In the genomic region with DNA sequence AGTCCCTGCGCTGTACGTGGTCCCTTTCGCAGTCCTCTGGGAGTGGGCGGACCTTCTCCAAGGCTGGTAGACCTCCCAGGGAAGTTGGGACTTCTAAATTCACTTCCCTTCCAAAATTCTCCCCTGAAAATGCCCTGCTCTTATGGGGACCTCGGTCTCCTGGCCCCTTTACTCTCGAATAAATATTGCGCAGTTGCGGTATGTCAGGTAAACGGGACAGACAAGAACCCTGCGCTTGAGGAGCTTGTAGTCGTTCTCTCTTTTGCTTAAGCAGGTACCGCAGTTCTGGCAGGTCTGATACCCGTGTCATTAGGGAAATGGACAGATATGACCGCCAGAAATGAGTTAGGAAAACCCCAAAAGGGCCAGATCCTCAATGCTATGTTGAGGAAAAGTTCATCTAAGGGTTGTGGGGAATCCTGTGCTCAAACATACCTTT, we compare ENCODE assay signal across 1 cellular context.
TF ChIP-seq lines count a peak whose summit lies in the region.

No MANE protein-coding gene starts in this region.

TF ChIP-seq in K562, 482 proteins besides CTCF, POLR2A, EP300 and RAD21 (continues in another document):
- TF ChIP-seq CHD1 (IDR thresholded peaks at IDR 0.05; ENCODE audit: low read length): peak; percentile 86
- no peak for TF ChIP-seq ZBTB7A (IDR thresholded peaks at IDR 0.05; ENCODE audit: borderline replicate concordance, control insufficient read depth, low read depth, low read length)
- no peak for TF ChIP-seq KAT8 (IDR thresholded peaks at IDR 0.05; ENCODE audit: low read depth)
- TF ChIP-seq, protein P1, sequence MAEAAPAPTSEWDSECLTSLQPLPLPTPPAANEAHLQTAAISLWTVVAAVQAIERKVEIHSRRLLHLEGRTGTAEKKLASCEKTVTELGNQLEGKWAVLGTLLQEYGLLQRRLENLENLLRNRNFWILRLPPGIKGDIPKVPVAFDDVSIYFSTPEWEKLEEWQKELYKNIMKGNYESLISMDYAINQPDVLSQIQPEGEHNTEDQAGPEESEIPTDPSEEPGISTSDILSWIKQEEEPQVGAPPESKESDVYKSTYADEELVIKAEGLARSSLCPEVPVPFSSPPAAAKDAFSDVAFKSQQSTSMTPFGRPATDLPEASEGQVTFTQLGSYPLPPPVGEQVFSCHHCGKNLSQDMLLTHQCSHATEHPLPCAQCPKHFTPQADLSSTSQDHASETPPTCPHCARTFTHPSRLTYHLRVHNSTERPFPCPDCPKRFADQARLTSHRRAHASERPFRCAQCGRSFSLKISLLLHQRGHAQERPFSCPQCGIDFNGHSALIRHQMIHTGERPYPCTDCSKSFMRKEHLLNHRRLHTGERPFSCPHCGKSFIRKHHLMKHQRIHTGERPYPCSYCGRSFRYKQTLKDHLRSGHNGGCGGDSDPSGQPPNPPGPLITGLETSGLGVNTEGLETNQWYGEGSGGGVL (CRISPR knock-in tag; IDR thresholded peaks at IDR 0.05): no peak
- TF ChIP-seq, protein P2, sequence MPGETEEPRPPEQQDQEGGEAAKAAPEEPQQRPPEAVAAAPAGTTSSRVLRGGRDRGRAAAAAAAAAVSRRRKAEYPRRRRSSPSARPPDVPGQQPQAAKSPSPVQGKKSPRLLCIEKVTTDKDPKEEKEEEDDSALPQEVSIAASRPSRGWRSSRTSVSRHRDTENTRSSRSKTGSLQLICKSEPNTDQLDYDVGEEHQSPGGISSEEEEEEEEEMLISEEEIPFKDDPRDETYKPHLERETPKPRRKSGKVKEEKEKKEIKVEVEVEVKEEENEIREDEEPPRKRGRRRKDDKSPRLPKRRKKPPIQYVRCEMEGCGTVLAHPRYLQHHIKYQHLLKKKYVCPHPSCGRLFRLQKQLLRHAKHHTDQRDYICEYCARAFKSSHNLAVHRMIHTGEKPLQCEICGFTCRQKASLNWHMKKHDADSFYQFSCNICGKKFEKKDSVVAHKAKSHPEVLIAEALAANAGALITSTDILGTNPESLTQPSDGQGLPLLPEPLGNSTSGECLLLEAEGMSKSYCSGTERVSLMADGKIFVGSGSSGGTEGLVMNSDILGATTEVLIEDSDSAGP (CRISPR knock-in tag; IDR thresholded peaks at IDR 0.05): 0 out of 2 replicates have a peak, but pooled peaks have one; percentile 29
- TF ChIP-seq, protein P3, sequence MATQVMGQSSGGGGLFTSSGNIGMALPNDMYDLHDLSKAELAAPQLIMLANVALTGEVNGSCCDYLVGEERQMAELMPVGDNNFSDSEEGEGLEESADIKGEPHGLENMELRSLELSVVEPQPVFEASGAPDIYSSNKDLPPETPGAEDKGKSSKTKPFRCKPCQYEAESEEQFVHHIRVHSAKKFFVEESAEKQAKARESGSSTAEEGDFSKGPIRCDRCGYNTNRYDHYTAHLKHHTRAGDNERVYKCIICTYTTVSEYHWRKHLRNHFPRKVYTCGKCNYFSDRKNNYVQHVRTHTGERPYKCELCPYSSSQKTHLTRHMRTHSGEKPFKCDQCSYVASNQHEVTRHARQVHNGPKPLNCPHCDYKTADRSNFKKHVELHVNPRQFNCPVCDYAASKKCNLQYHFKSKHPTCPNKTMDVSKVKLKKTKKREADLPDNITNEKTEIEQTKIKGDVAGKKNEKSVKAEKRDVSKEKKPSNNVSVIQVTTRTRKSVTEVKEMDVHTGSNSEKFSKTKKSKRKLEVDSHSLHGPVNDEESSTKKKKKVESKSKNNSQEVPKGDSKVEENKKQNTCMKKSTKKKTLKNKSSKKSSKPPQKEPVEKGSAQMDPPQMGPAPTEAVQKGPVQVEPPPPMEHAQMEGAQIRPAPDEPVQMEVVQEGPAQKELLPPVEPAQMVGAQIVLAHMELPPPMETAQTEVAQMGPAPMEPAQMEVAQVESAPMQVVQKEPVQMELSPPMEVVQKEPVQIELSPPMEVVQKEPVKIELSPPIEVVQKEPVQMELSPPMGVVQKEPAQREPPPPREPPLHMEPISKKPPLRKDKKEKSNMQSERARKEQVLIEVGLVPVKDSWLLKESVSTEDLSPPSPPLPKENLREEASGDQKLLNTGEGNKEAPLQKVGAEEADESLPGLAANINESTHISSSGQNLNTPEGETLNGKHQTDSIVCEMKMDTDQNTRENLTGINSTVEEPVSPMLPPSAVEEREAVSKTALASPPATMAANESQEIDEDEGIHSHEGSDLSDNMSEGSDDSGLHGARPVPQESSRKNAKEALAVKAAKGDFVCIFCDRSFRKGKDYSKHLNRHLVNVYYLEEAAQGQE (CRISPR knock-in tag; IDR thresholded peaks at IDR 0.05; ENCODE audit: low read depth): no peak
- no peak for TF ChIP-seq SAFB (IDR thresholded peaks at IDR 0.05; ENCODE audit: borderline replicate concordance, low read depth, low read length)
- TF ChIP-seq, protein P4, sequence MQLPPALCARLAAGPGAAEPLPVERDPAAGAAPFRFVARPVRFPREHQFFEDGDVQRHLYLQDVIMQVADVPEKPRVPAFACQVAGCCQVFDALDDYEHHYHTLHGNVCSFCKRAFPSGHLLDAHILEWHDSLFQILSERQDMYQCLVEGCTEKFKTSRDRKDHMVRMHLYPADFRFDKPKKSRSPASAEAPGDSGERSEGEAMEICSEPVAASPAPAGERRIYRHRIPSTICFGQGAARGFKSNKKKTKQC (CRISPR knock-in tag; IDR thresholded peaks at IDR 0.05): no peak
- TF ChIP-seq, protein P5, sequence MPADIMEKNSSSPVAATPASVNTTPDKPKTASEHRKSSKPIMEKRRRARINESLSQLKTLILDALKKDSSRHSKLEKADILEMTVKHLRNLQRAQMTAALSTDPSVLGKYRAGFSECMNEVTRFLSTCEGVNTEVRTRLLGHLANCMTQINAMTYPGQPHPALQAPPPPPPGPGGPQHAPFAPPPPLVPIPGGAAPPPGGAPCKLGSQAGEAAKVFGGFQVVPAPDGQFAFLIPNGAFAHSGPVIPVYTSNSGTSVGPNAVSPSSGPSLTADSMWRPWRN (IDR thresholded peaks at IDR 0.05; ENCODE audit: low read depth): no peak
- TF ChIP-seq STAT5B (CRISPR knock-in tag; IDR thresholded peaks at IDR 0.05): no peak
- no peak for TF ChIP-seq CBFA2T2 (conservative IDR thresholded peaks at IDR 0.05)
- TF ChIP-seq SP1 (CRISPR knock-in tag; IDR thresholded peaks at IDR 0.05): no peak
- TF ChIP-seq KLF10 (CRISPR knock-in tag; IDR thresholded peaks at IDR 0.05): no peak
- TF ChIP-seq ZBED1 (IDR thresholded peaks at IDR 0.05): no peak
- TF ChIP-seq NR4A1 (CRISPR knock-in tag; IDR thresholded peaks at IDR 0.05): no peak
- no peak for TF ChIP-seq NR4A1 (tag; IDR thresholded peaks at IDR 0.05)
- TF ChIP-seq, protein P6, sequence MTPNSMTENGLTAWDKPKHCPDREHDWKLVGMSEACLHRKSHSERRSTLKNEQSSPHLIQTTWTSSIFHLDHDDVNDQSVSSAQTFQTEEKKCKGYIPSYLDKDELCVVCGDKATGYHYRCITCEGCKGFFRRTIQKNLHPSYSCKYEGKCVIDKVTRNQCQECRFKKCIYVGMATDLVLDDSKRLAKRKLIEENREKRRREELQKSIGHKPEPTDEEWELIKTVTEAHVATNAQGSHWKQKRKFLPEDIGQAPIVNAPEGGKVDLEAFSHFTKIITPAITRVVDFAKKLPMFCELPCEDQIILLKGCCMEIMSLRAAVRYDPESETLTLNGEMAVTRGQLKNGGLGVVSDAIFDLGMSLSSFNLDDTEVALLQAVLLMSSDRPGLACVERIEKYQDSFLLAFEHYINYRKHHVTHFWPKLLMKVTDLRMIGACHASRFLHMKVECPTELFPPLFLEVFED (CRISPR knock-in tag; conservative IDR thresholded peaks at IDR 0.05): no peak
- TF ChIP-seq, protein P7, sequence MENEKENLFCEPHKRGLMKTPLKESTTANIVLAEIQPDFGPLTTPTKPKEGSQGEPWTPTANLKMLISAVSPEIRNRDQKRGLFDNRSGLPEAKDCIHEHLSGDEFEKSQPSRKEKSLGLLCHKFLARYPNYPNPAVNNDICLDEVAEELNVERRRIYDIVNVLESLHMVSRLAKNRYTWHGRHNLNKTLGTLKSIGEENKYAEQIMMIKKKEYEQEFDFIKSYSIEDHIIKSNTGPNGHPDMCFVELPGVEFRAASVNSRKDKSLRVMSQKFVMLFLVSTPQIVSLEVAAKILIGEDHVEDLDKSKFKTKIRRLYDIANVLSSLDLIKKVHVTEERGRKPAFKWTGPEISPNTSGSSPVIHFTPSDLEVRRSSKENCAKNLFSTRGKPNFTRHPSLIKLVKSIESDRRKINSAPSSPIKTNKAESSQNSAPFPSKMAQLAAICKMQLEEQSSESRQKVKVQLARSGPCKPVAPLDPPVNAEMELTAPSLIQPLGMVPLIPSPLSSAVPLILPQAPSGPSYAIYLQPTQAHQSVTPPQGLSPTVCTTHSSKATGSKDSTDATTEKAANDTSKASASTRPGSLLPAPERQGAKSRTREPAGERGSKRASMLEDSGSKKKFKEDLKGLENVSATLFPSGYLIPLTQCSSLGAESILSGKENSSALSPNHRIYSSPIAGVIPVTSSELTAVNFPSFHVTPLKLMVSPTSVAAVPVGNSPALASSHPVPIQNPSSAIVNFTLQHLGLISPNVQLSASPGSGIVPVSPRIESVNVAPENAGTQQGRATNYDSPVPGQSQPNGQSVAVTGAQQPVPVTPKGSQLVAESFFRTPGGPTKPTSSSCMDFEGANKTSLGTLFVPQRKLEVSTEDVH (IDR thresholded peaks at IDR 0.05; ENCODE audit: low read depth, partially characterized antibody): no peak
- no peak for TF ChIP-seq HDGF (IDR thresholded peaks at IDR 0.05)
- TF ChIP-seq ZNF263 (CRISPR knock-in tag; IDR thresholded peaks at IDR 0.05; ENCODE audit: borderline replicate concordance): 0 out of 2 replicates have a peak, but pooled peaks have one; percentile 3
- TF ChIP-seq LEF1 (IDR thresholded peaks at IDR 0.05): no peak
- TF ChIP-seq ZNF695 (CRISPR knock-in tag; IDR thresholded peaks at IDR 0.05): no peak
- TF ChIP-seq SRSF9 (IDR thresholded peaks at IDR 0.05; ENCODE audit: borderline replicate concordance, low read depth, low read length): no peak
- TF ChIP-seq IFI16 (CRISPR knock-in tag; IDR thresholded peaks at IDR 0.05): no peak
- no peak for TF ChIP-seq NFE2 (IDR thresholded peaks at IDR 0.05; ENCODE audit: low read depth)
- TF ChIP-seq SIRT6 (IDR thresholded peaks at IDR 0.05; ENCODE audit: low read depth, low read length): no peak
- TF ChIP-seq SMARCE1 (IDR thresholded peaks at IDR 0.05): 0 out of 2 replicates have a peak, but pooled peaks have one; percentile 13
- TF ChIP-seq PCBP1 (IDR thresholded peaks at IDR 0.05; ENCODE audit: low read depth, low read length, poor library complexity, severe bottlenecking): no peak
- TF ChIP-seq, protein P8, sequence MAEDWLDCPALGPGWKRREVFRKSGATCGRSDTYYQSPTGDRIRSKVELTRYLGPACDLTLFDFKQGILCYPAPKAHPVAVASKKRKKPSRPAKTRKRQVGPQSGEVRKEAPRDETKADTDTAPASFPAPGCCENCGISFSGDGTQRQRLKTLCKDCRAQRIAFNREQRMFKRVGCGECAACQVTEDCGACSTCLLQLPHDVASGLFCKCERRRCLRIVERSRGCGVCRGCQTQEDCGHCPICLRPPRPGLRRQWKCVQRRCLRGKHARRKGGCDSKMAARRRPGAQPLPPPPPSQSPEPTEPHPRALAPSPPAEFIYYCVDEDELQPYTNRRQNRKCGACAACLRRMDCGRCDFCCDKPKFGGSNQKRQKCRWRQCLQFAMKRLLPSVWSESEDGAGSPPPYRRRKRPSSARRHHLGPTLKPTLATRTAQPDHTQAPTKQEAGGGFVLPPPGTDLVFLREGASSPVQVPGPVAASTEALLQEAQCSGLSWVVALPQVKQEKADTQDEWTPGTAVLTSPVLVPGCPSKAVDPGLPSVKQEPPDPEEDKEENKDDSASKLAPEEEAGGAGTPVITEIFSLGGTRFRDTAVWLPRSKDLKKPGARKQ (CRISPR knock-in tag; IDR thresholded peaks at IDR 0.05): no peak
- no peak for TF ChIP-seq CCNT2 (IDR thresholded peaks at IDR 0.05; ENCODE audit: borderline replicate concordance, extremely low read depth, insufficient read length, low read depth, low read length)
- TF ChIP-seq MXI1 (IDR thresholded peaks at IDR 0.05; ENCODE audit: low read depth, low read length): 0 out of 2 replicates have a peak, but pooled peaks have one; percentile 6
- TF ChIP-seq TBP (optimal IDR thresholded peaks at IDR 0.05; ENCODE audit: low read depth, low read length): peak; percentile 36
- no peak for TF ChIP-seq TSC22D4 (tag; IDR thresholded peaks at IDR 0.05)
- TF ChIP-seq RBM34 (IDR thresholded peaks at IDR 0.05; ENCODE audit: borderline replicate concordance, insufficient read depth, low read length): no peak
- TF ChIP-seq, protein P9, sequence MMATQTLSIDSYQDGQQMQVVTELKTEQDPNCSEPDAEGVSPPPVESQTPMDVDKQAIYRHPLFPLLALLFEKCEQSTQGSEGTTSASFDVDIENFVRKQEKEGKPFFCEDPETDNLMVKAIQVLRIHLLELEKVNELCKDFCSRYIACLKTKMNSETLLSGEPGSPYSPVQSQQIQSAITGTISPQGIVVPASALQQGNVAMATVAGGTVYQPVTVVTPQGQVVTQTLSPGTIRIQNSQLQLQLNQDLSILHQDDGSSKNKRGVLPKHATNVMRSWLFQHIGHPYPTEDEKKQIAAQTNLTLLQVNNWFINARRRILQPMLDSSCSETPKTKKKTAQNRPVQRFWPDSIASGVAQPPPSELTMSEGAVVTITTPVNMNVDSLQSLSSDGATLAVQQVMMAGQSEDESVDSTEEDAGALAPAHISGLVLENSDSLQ (IDR thresholded peaks at IDR 0.05): no peak
- no peak for TF ChIP-seq HDAC3 (IDR thresholded peaks at IDR 0.05; ENCODE audit: borderline replicate concordance, partially characterized antibody)
- TF ChIP-seq ZNF668 (CRISPR knock-in tag; IDR thresholded peaks at IDR 0.05): no peak
- no peak for TF ChIP-seq BRD4 (IDR thresholded peaks at IDR 0.05)
- TF ChIP-seq BHLHE40 (IDR thresholded peaks at IDR 0.05; ENCODE audit: low read length): peak; percentile 33; the same call in 1 of the 2 replicates
- TF ChIP-seq, protein P10, sequence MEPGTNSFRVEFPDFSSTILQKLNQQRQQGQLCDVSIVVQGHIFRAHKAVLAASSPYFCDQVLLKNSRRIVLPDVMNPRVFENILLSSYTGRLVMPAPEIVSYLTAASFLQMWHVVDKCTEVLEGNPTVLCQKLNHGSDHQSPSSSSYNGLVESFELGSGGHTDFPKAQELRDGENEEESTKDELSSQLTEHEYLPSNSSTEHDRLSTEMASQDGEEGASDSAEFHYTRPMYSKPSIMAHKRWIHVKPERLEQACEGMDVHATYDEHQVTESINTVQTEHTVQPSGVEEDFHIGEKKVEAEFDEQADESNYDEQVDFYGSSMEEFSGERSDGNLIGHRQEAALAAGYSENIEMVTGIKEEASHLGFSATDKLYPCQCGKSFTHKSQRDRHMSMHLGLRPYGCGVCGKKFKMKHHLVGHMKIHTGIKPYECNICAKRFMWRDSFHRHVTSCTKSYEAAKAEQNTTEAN (CRISPR knock-in tag; IDR thresholded peaks at IDR 0.05): no peak
- no peak for TF ChIP-seq ZBTB17 (CRISPR knock-in tag; IDR thresholded peaks at IDR 0.05)
- no peak for TF ChIP-seq HOXB6 (CRISPR knock-in tag; IDR thresholded peaks at IDR 0.05; ENCODE audit: borderline replicate concordance)
- no peak for TF ChIP-seq STAG1 (CRISPR knock-in tag; IDR thresholded peaks at IDR 0.05; ENCODE audit: borderline replicate concordance)
